1 cellular context compared by ENCODE assay signal in the genomic region with DNA sequence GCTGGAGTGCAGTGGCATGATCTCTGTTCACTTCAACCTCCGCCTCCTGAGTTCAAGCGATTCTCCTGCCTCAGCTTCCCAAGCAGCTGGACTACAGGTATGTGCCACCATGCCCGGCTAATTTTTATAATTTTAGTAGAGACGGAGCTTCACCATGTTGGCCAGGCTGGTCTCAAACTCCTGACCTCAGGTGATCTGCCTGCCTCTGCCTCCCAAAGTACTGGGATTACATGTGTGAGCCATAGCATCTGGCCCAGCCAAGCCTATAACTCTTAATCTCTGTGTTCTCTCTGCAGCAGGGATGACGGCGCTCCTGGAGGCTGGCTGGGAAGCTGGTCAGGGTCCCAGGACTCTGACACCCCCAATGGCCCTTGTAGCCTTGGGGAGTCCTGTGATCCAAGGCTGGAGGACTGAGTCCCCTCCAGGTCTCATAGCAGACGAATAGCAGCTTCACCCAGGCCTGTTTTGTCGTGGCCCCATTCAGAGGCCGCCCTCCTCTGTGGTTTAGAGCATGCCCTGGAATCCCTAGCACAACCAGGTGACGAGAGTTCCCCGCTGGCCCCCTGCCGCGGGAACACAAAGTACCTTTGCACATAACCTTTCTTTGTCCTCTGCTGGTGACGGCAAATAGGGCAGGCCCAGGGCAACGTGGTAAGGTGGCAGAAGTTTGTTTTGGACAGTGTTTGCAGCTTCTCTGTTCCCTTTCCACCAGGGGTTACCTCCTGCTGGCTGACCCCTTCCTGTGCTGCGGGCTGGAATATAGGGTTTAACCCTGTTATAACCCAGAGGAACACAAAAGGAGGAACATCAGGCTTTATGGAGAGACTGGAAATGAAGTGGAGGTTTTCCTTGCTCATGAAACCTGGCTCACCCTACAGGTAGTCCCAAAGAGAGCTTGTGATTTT.
TF ChIP-seq lines count a peak whose summit lies in the region.

No MANE protein-coding gene starts in this region.

TF ChIP-seq in HCT116, 20 proteins besides CTCF, POLR2A, EP300 and RAD21 (continued from another document):
- TF ChIP-seq, protein P1, sequence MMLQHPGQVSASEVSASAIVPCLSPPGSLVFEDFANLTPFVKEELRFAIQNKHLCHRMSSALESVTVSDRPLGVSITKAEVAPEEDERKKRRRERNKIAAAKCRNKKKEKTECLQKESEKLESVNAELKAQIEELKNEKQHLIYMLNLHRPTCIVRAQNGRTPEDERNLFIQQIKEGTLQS (IDR thresholded peaks at IDR 0.05): no peak
- TF ChIP-seq CBX3 (IDR thresholded peaks at IDR 0.05; ENCODE audit: low read depth) (no peak), ZFX (IDR thresholded peaks at IDR 0.05) (no peak)
